In genomic region chr7:50768470-50769159, GRCh38 we compare ENCODE assay signal across 21 cellular contexts.
"Had no signal": no experiment of that assay in that cellular context is flagged by ENCODE, and none has a peak within 500 bp of the region (broad histone marks: within the 10 kb centered on the region; RNA-seq: fewer than 3 reads in every experiment).

No MANE protein-coding gene starts in this region.

- ATAC-seq: esophagus mucosa; left ventricle myocardium superior; mucosa of descending colon; natural killer cell; right cardiac atrium; stimulated activated naive CD8-positive, alpha-beta T cell treated with anti-CD3 and anti-CD28 coated beads, Interleukin-15, Interleukin-2, amounts not matched to agents 100 U/mL and 50 U/mL, for 24 hours had no signal

- H3K4me3 ChIP-seq: colonic mucosa, mucosa of descending colon, prostate gland, suprapubic skin had no signal

- H3K36me3 ChIP-seq: colonic mucosa, prostate gland, suprapubic skin had no signal

- H3K4me3 Mint-ChIP-seq: activated CD4-positive, alpha-beta T cell treated with anti-CD3 and anti-CD28 coated beads, Interleukin-2, amount 10 ng/mL, durations not matched to agents 7 days and 5 days; activated naive CD8-positive, alpha-beta T cell; brain; memory B cell; natural killer cell had no signal

- H3K4me1 ChIP-seq: colonic mucosa, suprapubic skin had no signal

- DNase-seq: activated CD4-positive, alpha-beta T cell treated with anti-CD3 and anti-CD28 coated beads, Interleukin-2, amount 10 ng/mL, durations not matched to agents 7 days and 5 days; activated gamma-delta T cell treated with Interleukin-2 at 50 U/mL for 16 hours; amniotic stem cell; central memory CD4-positive, alpha-beta T cell; colonic mucosa; kidney; left ventricle myocardium superior; mucosa of descending colon; natural killer cell; right cardiac atrium; small intestine; stimulated activated CD4-positive, alpha-beta T cell treated with anti-CD3 and anti-CD28 coated beads, Interleukin-4, amount 100 ng/mL, for 4 hours; stimulated activated CD8-positive, alpha-beta memory T cell treated with anti-CD3 and anti-CD28 coated beads, Interleukin-4, amount 100 ng/mL, for 48 hours; stimulated activated naive CD8-positive, alpha-beta T cell treated with anti-CD3 and anti-CD28 coated beads, Interleukin-15, Interleukin-2, amounts not matched to agents 100 U/mL and 50 U/mL, for 24 hours; trophoblast cell had no signal

- H3K27me3 Mint-ChIP-seq: activated CD4-positive, alpha-beta T cell treated with anti-CD3 and anti-CD28 coated beads, Interleukin-2, amount 10 ng/mL, durations not matched to agents 7 days and 5 days; activated naive CD8-positive, alpha-beta T cell; brain had no signal

- H3K9me3 Mint-ChIP-seq: natural killer cell had no signal

- H3K27me3 ChIP-seq: colonic mucosa, suprapubic skin had no signal

- H3K27ac ChIP-seq: colonic mucosa, prostate gland, suprapubic skin had no signal

- H3K4me1 Mint-ChIP-seq: activated CD4-positive, alpha-beta T cell treated with anti-CD3 and anti-CD28 coated beads, Interleukin-2, amount 10 ng/mL, durations not matched to agents 7 days and 5 days; natural killer cell had no signal

- H3K9me3 ChIP-seq: colonic mucosa, mucosa of descending colon, prostate gland, suprapubic skin had no signal

- H3K36me3 Mint-ChIP-seq: activated naive CD8-positive, alpha-beta T cell; natural killer cell had no signal

- H3K27ac Mint-ChIP-seq: activated CD4-positive, alpha-beta T cell treated with anti-CD3 and anti-CD28 coated beads, Interleukin-2, amount 10 ng/mL, durations not matched to agents 7 days and 5 days; activated naive CD8-positive, alpha-beta T cell; memory B cell; natural killer cell had no signal
